In genomic region chr2:44233450-44234128, GRCh38 we compare ENCODE assay signal across 9 cellular contexts. TPM values are rescaled to one million over a fixed set of nuclear protein-coding genes. Genes with fewer than 3 reads are reported as not detected.
DNase-seq lines count a peak whose midpoint lies in the region; ATAC-seq, FAIRE-seq and TF ChIP-seq lines count a peak whose summit lies in the region.
"Had no signal": no experiment of that assay in that cellular context is flagged by ENCODE, and none has a peak within 500 bp of the region (broad histone marks: within the 10 kb centered on the region; RNA-seq: fewer than 3 reads in every experiment).

No MANE protein-coding gene starts in this region.

- H2BK15ac ChIP-seq in IMR-90 (ENCODE audit: low read depth, low read length): peak overlapping the region; percentile 55; the same call in 1 of the 3 replicates

- TF ChIP-seq EP300 in K562 (IDR thresholded peaks at IDR 0.05; ENCODE audit: low read length) (no peak), tibial nerve (IDR thresholded peaks at IDR 0.05) (no peak)

- H3K56ac ChIP-seq in IMR-90 (ENCODE audit: extremely low read depth, insufficient read depth, low read length): peak overlapping the region; percentile 16; the same call in 1 of the 2 replicates

- DNase-seq in DMS53 treated with DMSO at 0.1 percent for 48 hours (lab: John Stamatoyannopoulos, UW; ENCODE audit: unreplicated experiment) (peak; percentile 72), IMR-90 (peak; percentile 85), K562 (ENCODE audit: extremely low read depth in 1 of 4, low spot score in 3 of 4) (no peak), left colon (no peak), tibial nerve (ENCODE audit: low spot score in 2 of 2) (no peak), spleen (no peak)
- DNase-seq in effector CD4-positive, alpha-beta T cell: no peak
- DNase-seq: activated CD4-positive, alpha-beta T cell treated with anti-CD3 and anti-CD28 coated beads for 48 hours had no signal

- peaks cover 4% of the 10 kb centered on the region in 2 experiments; a peak in 1 of 4 replicates for H3K79me1 ChIP-seq in IMR-90 (ENCODE audit: low read depth in 1 of 2, low read length in 2 of 2)

- in situ Hi-C loops in IMR-90 (cut with MboI; ENCODE audit: low sequenced_read_pairs): no loop called here
- in situ Hi-C loops in K562 (cut with MboI): no loop called here

- 0 out of 2 replicates have a peak, but pooled peaks cover 2% of the 10 kb centered on the region for H3K9me1 ChIP-seq in IMR-90 (ENCODE audit: insufficient read depth, low read length)
- no peaks in the 10 kb centered on the region for H3K9me1 ChIP-seq in K562 (ENCODE audit: control insufficient read depth, insufficient read depth, low read length)

- peaks cover 2% of the 10 kb centered on the region; the same call in 1 of the 2 replicates for H3K4me1 ChIP-seq in IMR-90 (ENCODE audit: control insufficient read depth, insufficient read depth, low read length)
- no peaks in the 10 kb centered on the region for H3K4me1 ChIP-seq in K562 (replicated peaks in 1 of 2; ENCODE audit: control insufficient read depth in 2 of 2, insufficient read depth in 2 of 2, low read length in 2 of 2)
- H3K4me1 ChIP-seq in tibial nerve: no peaks in the 10 kb centered on the region
- peaks cover 9 to 31% (median 20%) of the 10 kb centered on the region in 6 donors for H3K4me1 ChIP-seq in spleen

- H3K9ac ChIP-seq in IMR-90 (ENCODE audit: low read depth, low read length) (no peak overlapping the region), K562 (ENCODE audit: insufficient read depth in 1 of 2, low read depth in 2 of 2, low read length in 2 of 2) (no peak overlapping the region)

- FAIRE-seq in K562 (lab: Jason Lieb, UNC): no peak

- H3K18ac ChIP-seq in IMR-90 (ENCODE audit: low read depth, low read length): peak overlapping the region; percentile 92

- H2BK120ac ChIP-seq in IMR-90 (ENCODE audit: low read depth, low read length): peak overlapping the region; percentile 72

- no peaks in the 10 kb centered on the region for H3K79me2 ChIP-seq in K562 (ENCODE audit: control insufficient read depth, insufficient read depth, low read length)

- no peak overlapping the region for H2AK9ac ChIP-seq in IMR-90 (replicated peaks; ENCODE audit: low read depth, low read length, poor library complexity)

- no peaks in the 10 kb centered on the region for H4K20me1 ChIP-seq in IMR-90 (ENCODE audit: insufficient read depth, low read length)
- no peaks in the 10 kb centered on the region for H4K20me1 ChIP-seq in K562 (replicated peaks; ENCODE audit: control insufficient read depth, insufficient read depth, low read length)

- no peaks in the 10 kb centered on the region for H3K27me3 ChIP-seq in IMR-90 (ENCODE audit: control insufficient read depth, insufficient read depth, low read length)
- no peaks in the 10 kb centered on the region for H3K27me3 ChIP-seq in K562 (ENCODE audit: control insufficient read depth in 2 of 2, insufficient read depth in 2 of 2, low read length in 2 of 2)
- H3K27me3 ChIP-seq in tibial nerve: no peaks in the 10 kb centered on the region
- H3K27me3 ChIP-seq in spleen (replicated peaks in 1 of 7): no peaks in the 10 kb centered on the region

- H3K4ac ChIP-seq in IMR-90 (ENCODE audit: low read depth, low read length): peak overlapping the region; percentile 58

- no peak for TF ChIP-seq CTCF in IMR-90 (conservative IDR thresholded peaks at IDR 0.05; ENCODE audit: low read depth, low read length)
- no peak for TF ChIP-seq CTCF in K562 (IDR thresholded peaks at IDR 0.05 in 2 of 3, conservative IDR thresholded peaks at IDR 0.05 in 1 of 3; ENCODE audit: insufficient read depth in 2 of 3, low read depth in 1 of 3, low read length in 3 of 3)
- no peak for TF ChIP-seq CTCF in tibial nerve (IDR thresholded peaks at IDR 0.05)
- no peak for TF ChIP-seq CTCF in spleen (IDR thresholded peaks at IDR 0.05 in 8 of 11, conservative IDR thresholded peaks at IDR 0.05 in 3 of 11)

- POLR2A ChIA-PET in IMR-90 (lab: Charles Lee; ENCODE audit: unreplicated experiment): no interaction called here
- POLR2A ChIA-PET in K562 (lab: Yijun Ruan, JAX): no interaction called here

- BruUV-seq in IMR-90 (replicated peaks; lab: Mats Ljungman, UMichigan): no TSS peak
- BruUV-seq in K562 (replicated peaks; lab: Mats Ljungman, UMichigan): no TSS peak

- intact Hi-C loops in IMR-90 (cut with micrococcal nuclease): loop anchor here (1.0 to 2.0 kb wide), 2 partner anchors 46 to 65 kb away; partner anchors contain the start of gene PPM1B
- intact Hi-C loops in K562 (cut with micrococcal nuclease): no loop called here
- intact Hi-C loops in left colon (cut with DNase I, micrococcal nuclease): no loop called here
- intact Hi-C loops in spleen (cut with DNase I; ENCODE audit: low total_unique reads): no loop called here

- TF ChIP-seq POLR2A in IMR-90 (IDR thresholded peaks at IDR 0.05; ENCODE audit: low read depth, low read length) (no peak), K562 (conservative IDR thresholded peaks at IDR 0.05) (no peak), tibial nerve (IDR thresholded peaks at IDR 0.05) (no peak), spleen (IDR thresholded peaks at IDR 0.05) (no peak)

- H3K4me3 ChIP-seq in IMR-90 (ENCODE audit: insufficient read depth, low read depth, low read length) (no peak overlapping the region), K562 (no peak overlapping the region), tibial nerve (no peak overlapping the region), spleen (no peak overlapping the region)

- H3K36me3 ChIP-seq in IMR-90 (ENCODE audit: control insufficient read depth, insufficient read depth, low read length) (no peaks in the 10 kb centered on the region), K562 (ENCODE audit: control insufficient read depth, insufficient read depth, low read length) (peaks cover 8% of the 10 kb centered on the region; the same call in 1 of the 3 replicates), tibial nerve (peaks cover 0 to 6% (median 0%) of the 10 kb centered on the region in 3 donors), spleen (peaks cover 0 to 33% (median 8%) of the 10 kb centered on the region in 6 donors)

- peak overlapping the region; percentile 88 for H2BK20ac ChIP-seq in IMR-90 (ENCODE audit: low read depth, low read length)

- H4K5ac ChIP-seq in IMR-90 (ENCODE audit: low read depth, low read length): 0 out of 2 replicates have a peak overlapping the region, but pooled peaks have one; percentile 40

- peak overlapping the region; percentile 51; the same call in 1 of the 2 replicates for H3K4me2 ChIP-seq in IMR-90 (ENCODE audit: low read depth, low read length)
- H3K4me2 ChIP-seq in K562 (ENCODE audit: insufficient read depth, low read length): no peak overlapping the region

- H3K23ac ChIP-seq in IMR-90 (ENCODE audit: low read depth, low read length): no peak overlapping the region

- dilution Hi-C loops in IMR-90 (cut with HindIII; ENCODE audit: low sequenced_read_pairs, unreplicated experiment): no loop called here

- H2BK5ac ChIP-seq in IMR-90 (ENCODE audit: low read depth, low read length, poor library complexity, severe bottlenecking): peak overlapping the region; percentile 93

- peak overlapping the region in 1 of 2 experiments; percentile 64; a peak in 2 of 4 replicates for H4K8ac ChIP-seq in IMR-90 (ENCODE audit: low read depth in 2 of 2, low read length in 2 of 2)

- no peak overlapping the region for H2AK5ac ChIP-seq in IMR-90 (ENCODE audit: low read depth, low read length)

- H2AFZ ChIP-seq in IMR-90 (replicated peaks; ENCODE audit: low read length, poor library complexity) (no peak overlapping the region), K562 (ENCODE audit: low read depth, low read length) (no peak overlapping the region)

- no CpG with 5 or more reads among the region's 2 CpGs for WGBS in IMR-90 (ENCODE audit: extremely low coverage in 2 of 2, insufficient read length in 1 of 2), 2 experiments
- 56% methylated on average over 2 of the region's 2 CpGs for WGBS in K562 (ENCODE audit: insufficient coverage, low coverage, missing lambda C conversion rate)
- WGBS in tibial nerve, 2 donors: 21 to 22% methylated on average over 2 of the region's 2 CpGs
- WGBS in spleen, 5 donors: 53 to 71% (median 63%) methylated on average over 2 of the region's 2 CpGs

- H3K9me3 ChIP-seq in IMR-90 (ENCODE audit: control insufficient read depth, insufficient read depth, low read length) (no peaks in the 10 kb centered on the region), K562 (replicated peaks; ENCODE audit: control insufficient read depth, insufficient read depth, low read depth, low read length) (no peaks in the 10 kb centered on the region), tibial nerve (no peaks in the 10 kb centered on the region), spleen (no peaks in the 10 kb centered on the region)

- 0 out of 2 replicates have a peak, but pooled peaks have one; percentile 4 for TF ChIP-seq RAD21 in IMR-90 (IDR thresholded peaks at IDR 0.05; ENCODE audit: low read length)
- no peak for TF ChIP-seq RAD21 in K562 (CRISPR knock-in tag; conservative IDR thresholded peaks at IDR 0.05 in 1 of 2, IDR thresholded peaks at IDR 0.05 in 1 of 2)

- peak overlapping the region; percentile 50; the same call in 1 of the 2 replicates for H3K27ac ChIP-seq in IMR-90 (ENCODE audit: insufficient read depth, low read length)
- H3K27ac ChIP-seq in K562 (ENCODE audit: extremely low read depth, low read depth, low read length): no peak overlapping the region
- no peak overlapping the region for H3K27ac ChIP-seq in tibial nerve
- no peak overlapping the region for H3K27ac ChIP-seq in spleen

- CTCF ChIA-PET in IMR-90 (lab: Yijun Ruan, JAX) (no interaction called here), K562 (lab: Yijun Ruan, JAX; ENCODE audit: low intra/inter-chr PET ratio) (no interaction called here)

- ATAC-seq in IMR-90 (ENCODE audit: low read depth) (peak; percentile 94), K562 (no peak), left colon (peak; percentile 53), HG02763 (IDR thresholded peaks at IDR 0.05; ENCODE audit: unreplicated experiment) (no peak)

- H3K14ac ChIP-seq in IMR-90 (replicated peaks; ENCODE audit: low read depth, low read length): peak overlapping the region; percentile 80; the same call in 1 of the 2 replicates

- peak overlapping the region; percentile 26; the same call in 1 of the 2 replicates for H4K91ac ChIP-seq in IMR-90 (ENCODE audit: insufficient read depth, low read depth, low read length)

RNA-seq across cellular contexts. Expression of gene SLC3A1, which starts 41.7 kb away (rescaled TPM):
- not detected in 2 replicates for total RNA-seq in IMR-90 (2012; rRNA removed)
- not detected in 2 replicates for polyA plus RNA-seq in IMR-90 (2012; rRNA removed)
- not detected in 2 replicates for polyA plus RNA-seq in IMR-90 (2012; cell fraction: cytosol; rRNA removed)
- not detected in 2 replicates for polyA plus RNA-seq in IMR-90 (2012; cell fraction: nucleus; rRNA removed; ENCODE audit: low replicate concordance)
- 0.21 TPM in 1 of 2 replicates, not detected in the other for total RNA-seq in K562 (2011; cell fraction: chromatin; rRNA removed; ENCODE audit: low replicate concordance)
- not detected in 2 replicates for total RNA-seq in K562 (2011; cell fraction: nucleolus; rRNA removed)
- total RNA-seq in K562 (2011; cell fraction: nucleoplasm; rRNA removed): 0.38 TPM in 1 of 2 replicates, not detected in the other
- total RNA-seq in K562 (2014; rRNA removed): 0.18 TPM in 1 of 2 replicates, not detected in the other
- total RNA-seq in K562 (2014; rRNA removed; fragmentation: Illumina TruSeq; extraction: Trizol): not detected in 2 replicates
- not detected in 2 replicates for total RNA-seq in K562 (2015; rRNA removed; fragmentation: Illumina TruSeq; extraction: Trizol)
- not detected in 2 replicates for total RNA-seq in K562 (2021)
- 0.05 TPM in 1 of 2 replicates, not detected in the other for polyA plus RNA-seq in K562 (2011; rRNA removed)
- not detected in 2 replicates for polyA plus RNA-seq in K562 (2011; cell fraction: cytosol; rRNA removed)
- 0.08 and 0.09 TPM in 2 replicates for polyA plus RNA-seq in K562 (2011; cell fraction: nucleus; rRNA removed)
- polyA plus RNA-seq in K562 (2012): 0.06 TPM in 1 of 2 replicates, not detected in the other
- polyA plus RNA-seq in K562 (2014; fragmentation: Illumina TruSeq; extraction: Trizol): not detected in 2 replicates
- polyA plus RNA-seq in K562 (2014; fragmentation: Nextera tagmentation; extraction: Ambion mirVana): under 1 TPM; 0.04 to 0.08 TPM
- not detected in 2 replicates for polyA plus RNA-seq in K562 (2014; rRNA removed)
- polyA minus RNA-seq in K562 (2011; rRNA and poly(A)+ RNA removed): 0.33 TPM in 1 of 2 replicates, not detected in the other
- polyA minus RNA-seq in K562 (2011; cell fraction: cytosol; rRNA and poly(A)+ RNA removed): not detected in 2 replicates
- not detected in 2 replicates for polyA minus RNA-seq in K562 (2011; cell fraction: nucleus; rRNA and poly(A)+ RNA removed)
- 10 to 100 TPM; 45.8 to 84.7 TPM for total RNA-seq in left colon
- total RNA-seq in tibial nerve: 1 to 10 TPM in 1 of 4 donors, under 1 TPM in 3; 0.21 to 1.8 (median 0.52) TPM
- total RNA-seq in spleen: under 1 TPM in 5 of 7 donors, not detected in 2; 0.18 to 0.88 (median 0.43) TPM
- polyA plus RNA-seq in spleen: under 1 TPM; 0.14 to 0.37 (median 0.19) TPM

Comparison
In these comparisons a context has a peak if more than half of its experiments do, and no peak if none do; other contexts are left out.
1. DNase-seq: peak in DMS53 treated with DMSO at 0.1 percent for 48 hours (single experiment) and IMR-90 (single experiment); none in K562 (0 of 4), left colon (0 of 2), tibial nerve (0 of 2), spleen (single experiment) and effector CD4-positive, alpha-beta T cell (single experiment).
2. ATAC-seq: peak in IMR-90 (single experiment) and left colon (single experiment); none in K562 (single experiment) and HG02763 (single experiment).
3. RNA of gene SLC3A1, which starts 41.7 kb away (total RNA-seq): 45.8 to 84.7 TPM in left colon; 0.21 to 1.8 TPM in tibial nerve, 0.18 to 0.88 TPM in spleen, 0.18 to 0.38 TPM in K562 and not detected in IMR-90; every median in the first group is over 10 times any median in the second.